Comparison of ENCODE assay signal across 1 cellular context in genomic region chr17:64120972-64121786, GRCh38.
TF ChIP-seq lines count a peak whose summit lies in the region.

No MANE protein-coding gene starts in this region.

TF ChIP-seq in HepG2, 621 proteins besides CTCF, POLR2A, EP300 and RAD21:
- TF ChIP-seq ZNF556 (CRISPR knock-in tag; IDR thresholded peaks at IDR 0.05; ENCODE audit: borderline replicate concordance), result 0 out of 2 replicates have a peak, but pooled peaks have one; percentile 28
- 0 out of 4 replicates have a peak, but pooled peaks of 1 of the 2 experiments have one; percentile 27 for TF ChIP-seq KLF16 (CRISPR knock-in tag; IDR thresholded peaks at IDR 0.05)
- 0 out of 2 replicates have a peak, but pooled peaks have one; percentile 34 for TF ChIP-seq ZNF543 (CRISPR knock-in tag; IDR thresholded peaks at IDR 0.05)
- TF ChIP-seq ZBTB33 (CRISPR knock-in tag; IDR thresholded peaks at IDR 0.05), result peak; percentile 87
TF ChIP-seq in HepG2: peak in this region for 4; not testable (repeated sequence) for 617.
